19 cellular contexts compared by ENCODE assay signal in the genomic region with DNA sequence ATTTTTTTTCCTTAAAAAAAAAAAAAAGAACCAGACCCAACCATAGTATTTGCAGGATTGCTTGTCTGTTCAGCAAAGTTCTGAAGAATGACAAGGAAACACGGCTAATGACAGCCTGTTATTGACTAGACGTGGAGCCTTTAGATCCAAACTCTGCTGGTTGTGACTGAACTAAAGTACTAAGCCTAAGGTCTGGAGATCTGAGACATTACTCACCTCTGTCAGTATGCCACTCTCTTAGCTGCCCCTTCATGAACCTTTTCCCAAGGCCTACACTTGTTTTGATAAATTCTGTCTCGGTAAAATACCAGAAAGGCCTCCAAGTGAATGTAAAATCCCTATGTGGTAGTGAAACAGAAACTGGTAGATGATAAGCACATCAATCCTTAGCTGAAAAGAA.
"Had no signal": no experiment of that assay in that cellular context is flagged by ENCODE, and none has a peak within 500 bp of the region (broad histone marks: within the 10 kb centered on the region; RNA-seq: fewer than 3 reads in every experiment).

No MANE protein-coding gene starts in this region.

- H3K4me1 ChIP-seq: heart right ventricle had no signal

- H3K4me3 ChIP-seq: body of pancreas, esophagus squamous epithelium, heart right ventricle, ovary, sigmoid colon, tibial artery had no signal

- H3K9me3 ChIP-seq: body of pancreas, esophagus squamous epithelium, heart right ventricle, ovary, sigmoid colon, tibial artery had no signal

- H3K27me3 ChIP-seq: body of pancreas, esophagus squamous epithelium, heart right ventricle, ovary, sigmoid colon, tibial artery had no signal

- DNase-seq: activated B cell treated with CpG ODN at 0.5 μM for 24 hours; activated CD4-positive, alpha-beta memory T cell treated with anti-CD3 and anti-CD28 coated beads for 36 hours; activated CD4-positive, alpha-beta T cell treated with anti-CD3 and anti-CD28 coated beads for 4 hours; activated naive CD8-positive, alpha-beta T cell treated with anti-CD3 and anti-CD28 coated beads for 36 hours; activated T-cell treated with anti-CD3 and anti-CD28 coated beads for 4 hours; amniotic stem cell; body of pancreas; effector memory CD8-positive, alpha-beta T cell; esophagus squamous epithelium; heart right ventricle; mesendoderm; naive thymus-derived CD4-positive, alpha-beta T cell; ovary; sigmoid colon; stimulated activated CD4-positive, alpha-beta T cell treated with anti-CD3 and anti-CD28 coated beads, Interleukin-12 subunit alpha, Interleukin-12 subunit beta, amount 100 ng/mL, for 4 hours; stimulated activated CD4-positive, alpha-beta T cell treated with anti-CD3 and anti-CD28 coated beads, Interleukin-1b, Interleukin-23, amount 100 ng/mL, for 48 hours; stimulated activated CD8-positive, alpha-beta memory T cell treated with anti-CD3 and anti-CD28 coated beads, Interleukin-4, amount 100 ng/mL, for 48 hours; stimulated activated naive CD4-positive, alpha-beta T cell treated with Interleukin-2 at 50 U/mL for 16 hours; tibial artery had no signal

- ATAC-seq: body of pancreas; effector memory CD8-positive, alpha-beta T cell; heart right ventricle; naive thymus-derived CD4-positive, alpha-beta T cell had no signal

- H3K27ac ChIP-seq: esophagus squamous epithelium, heart right ventricle, ovary, sigmoid colon, tibial artery had no signal

- H3K36me3 ChIP-seq: esophagus squamous epithelium, heart right ventricle, ovary, sigmoid colon, tibial artery had no signal
